ENCODE assay signal across 15 cellular contexts in genomic region chr3:71433631-71434030, GRCh38.
DNase-seq lines count a peak whose midpoint lies in the region; ATAC-seq and TF ChIP-seq lines count a peak whose summit lies in the region.
"Had no signal": no experiment of that assay in that cellular context is flagged by ENCODE, and none has a peak within 500 bp of the region (broad histone marks: within the 10 kb centered on the region; RNA-seq: fewer than 3 reads in every experiment).

No MANE protein-coding gene starts in this region.

- peaks cover 6% of the 10 kb centered on the region; the same call in 1 of the 2 replicates for H3K36me3 ChIP-seq in RWPE2 (ENCODE audit: low read depth)
- H3K36me3 ChIP-seq: Peyer's patch had no signal

- peaks cover 31% of the 10 kb centered on the region for H3K36me3 Mint-ChIP-seq in activated naive CD4-positive, alpha-beta T cell treated with anti-CD3 and anti-CD28 coated beads, Interleukin-2, amount 10 ng/mL, durations not matched to agents 7 days and 5 days
- peaks cover 1% of the 10 kb centered on the region for H3K36me3 Mint-ChIP-seq in effector memory CD8-positive, alpha-beta T cell (ENCODE audit: insufficient read depth)
- peaks cover 15 to 19% of the 10 kb centered on the region in 2 donors for H3K36me3 Mint-ChIP-seq in stimulated activated naive B cell treated with anti-CD40 and anti-IgM and Interleukin-4, amounts not matched to agents 10 μg/mL and 1 μg/mL and 100 μg/mL, for 72 hours
- peaks cover 16% of the 10 kb centered on the region for H3K36me3 Mint-ChIP-seq in endothelial cell (ENCODE audit: low read depth, unreplicated experiment)
- H3K36me3 Mint-ChIP-seq: IgD-negative memory B cell had no signal

- no peak for ATAC-seq in RWPE2 (ENCODE audit: low read depth)
- no peak for ATAC-seq in effector memory CD8-positive, alpha-beta T cell (replicated peaks)
- no peak for ATAC-seq in stimulated activated naive B cell treated with anti-CD40 and anti-IgM and Interleukin-4, amounts not matched to agents 10 μg/mL and 1 μg/mL and 100 μg/mL, for 72 hours (replicated peaks)
- no peak for ATAC-seq in HG03469 (IDR thresholded peaks at IDR 0.05; ENCODE audit: unreplicated experiment)
- ATAC-seq: activated CD8-positive, alpha-beta memory T cell treated with anti-CD3 and anti-CD28 coated beads, Interleukin-2, amount 10 ng/mL, durations not matched to agents 7 days and 5 days had no signal

- no peak overlapping the region for H3K4me3 ChIP-seq in RWPE2 (ENCODE audit: severe bottlenecking)
- H3K4me3 ChIP-seq: Peyer's patch had no signal

- no peak overlapping the region for H3K4me3 Mint-ChIP-seq in activated naive CD4-positive, alpha-beta T cell treated with anti-CD3 and anti-CD28 coated beads, Interleukin-2, amount 10 ng/mL, durations not matched to agents 7 days and 5 days
- no peak overlapping the region for H3K4me3 Mint-ChIP-seq in effector memory CD8-positive, alpha-beta T cell
- H3K4me3 Mint-ChIP-seq in stimulated activated naive B cell treated with anti-CD40 and anti-IgM and Interleukin-4, amounts not matched to agents 10 μg/mL and 1 μg/mL and 100 μg/mL, for 72 hours, result no peak overlapping the region
- no peak overlapping the region for H3K4me3 Mint-ChIP-seq in endothelial cell (ENCODE audit: unreplicated experiment)
- H3K4me3 Mint-ChIP-seq: activated CD8-positive, alpha-beta memory T cell treated with anti-CD3 and anti-CD28 coated beads, Interleukin-2, amount 10 ng/mL, durations not matched to agents 7 days and 5 days; endodermal cell; IgD-negative memory B cell had no signal

- H3K9me3 Mint-ChIP-seq in activated naive CD4-positive, alpha-beta T cell treated with anti-CD3 and anti-CD28 coated beads, Interleukin-2, amount 10 ng/mL, durations not matched to agents 7 days and 5 days, result peaks cover 4% of the 10 kb centered on the region
- H3K9me3 Mint-ChIP-seq in effector memory CD8-positive, alpha-beta T cell, result no peaks in the 10 kb centered on the region
- no peaks in the 10 kb centered on the region for H3K9me3 Mint-ChIP-seq in stimulated activated naive B cell treated with anti-CD40 and anti-IgM and Interleukin-4, amounts not matched to agents 10 μg/mL and 1 μg/mL and 100 μg/mL, for 72 hours
- peaks cover 14% of the 10 kb centered on the region for H3K9me3 Mint-ChIP-seq in endothelial cell (ENCODE audit: unreplicated experiment)
- H3K9me3 Mint-ChIP-seq: IgD-negative memory B cell had no signal

- peak overlapping the region; percentile 83 for H3K27ac ChIP-seq in RWPE2 (ENCODE audit: poor library complexity, severe bottlenecking)
- H3K27ac ChIP-seq: Peyer's patch had no signal

- no peaks in the 10 kb centered on the region for H3K9me3 ChIP-seq in RWPE2 (ENCODE audit: severe bottlenecking)
- H3K9me3 ChIP-seq: Peyer's patch had no signal

- peaks cover 65% of the 10 kb centered on the region for H3K4me1 ChIP-seq in RWPE2 (ENCODE audit: insufficient read depth, poor library complexity, severe bottlenecking)

- no peak for DNase-seq in activated naive CD4-positive, alpha-beta T cell treated with anti-CD3 and anti-CD28 coated beads, Interleukin-2, amount 10 ng/mL, durations not matched to agents 7 days and 5 days
- DNase-seq in activated naive CD4-positive, alpha-beta T cell treated with anti-CD3 and anti-CD28 coated beads, Interleukin-2, amount 50 U/mL, for 16 hours, result no peak
- no peak for DNase-seq in RWPE2 (ENCODE audit: low spot score)
- DNase-seq in effector memory CD8-positive, alpha-beta T cell, result no peak
- DNase-seq in stimulated activated naive B cell treated with anti-CD40 and anti-IgM and Interleukin-4, amounts not matched to agents 10 μg/mL and 1 μg/mL and 100 μg/mL, for 72 hours, result no peak
- no peak for DNase-seq in endothelial cell (ENCODE audit: low spot score)
- DNase-seq: activated CD8-positive, alpha-beta memory T cell treated with anti-CD3 and anti-CD28 coated beads, Interleukin-2, amount 10 ng/mL, durations not matched to agents 7 days and 5 days; central memory CD4-positive, alpha-beta T cell; endodermal cell; foreskin fibroblast; NCI-H69; Peyer's patch; substantia nigra had no signal

- CTCF ChIA-PET in activated naive CD4-positive, alpha-beta T cell treated with anti-CD3 and anti-CD28 coated beads, Interleukin-2, amount 10 ng/mL, durations not matched to agents 7 days and 5 days (lab: Charles Lee), result no interaction called here

- peaks cover 9% of the 10 kb centered on the region for H3K27me3 Mint-ChIP-seq in activated naive CD4-positive, alpha-beta T cell treated with anti-CD3 and anti-CD28 coated beads, Interleukin-2, amount 10 ng/mL, durations not matched to agents 7 days and 5 days
- H3K27me3 Mint-ChIP-seq in effector memory CD8-positive, alpha-beta T cell, result no peaks in the 10 kb centered on the region
- no peaks in the 10 kb centered on the region for H3K27me3 Mint-ChIP-seq in stimulated activated naive B cell treated with anti-CD40 and anti-IgM and Interleukin-4, amounts not matched to agents 10 μg/mL and 1 μg/mL and 100 μg/mL, for 72 hours
- H3K27me3 Mint-ChIP-seq in endothelial cell (ENCODE audit: unreplicated experiment), result peaks cover 16% of the 10 kb centered on the region
- H3K27me3 Mint-ChIP-seq: activated CD8-positive, alpha-beta memory T cell treated with anti-CD3 and anti-CD28 coated beads, Interleukin-2, amount 10 ng/mL, durations not matched to agents 7 days and 5 days had no signal

- TF ChIP-seq CTCF in RWPE2 (IDR thresholded peaks at IDR 0.05; ENCODE audit: poor library complexity, severe bottlenecking), result no peak
- TF ChIP-seq CTCF in endothelial cell (IDR thresholded peaks at IDR 0.05; ENCODE audit: unreplicated experiment), result no peak

- no peaks in the 10 kb centered on the region for H3K27me3 ChIP-seq in RWPE2 (ENCODE audit: insufficient read depth, poor library complexity, severe bottlenecking)
- H3K27me3 ChIP-seq: Peyer's patch had no signal

- peak overlapping the region; percentile 9 for H3K27ac Mint-ChIP-seq in activated naive CD4-positive, alpha-beta T cell treated with anti-CD3 and anti-CD28 coated beads, Interleukin-2, amount 10 ng/mL, durations not matched to agents 7 days and 5 days
- H3K27ac Mint-ChIP-seq in effector memory CD8-positive, alpha-beta T cell, result peak overlapping the region; percentile 41 to 67
- H3K27ac Mint-ChIP-seq in stimulated activated naive B cell treated with anti-CD40 and anti-IgM and Interleukin-4, amounts not matched to agents 10 μg/mL and 1 μg/mL and 100 μg/mL, for 72 hours, result peak overlapping the region; percentile 82
- H3K27ac Mint-ChIP-seq in endothelial cell (ENCODE audit: unreplicated experiment), result no peak overlapping the region
- H3K27ac Mint-ChIP-seq: activated CD8-positive, alpha-beta memory T cell treated with anti-CD3 and anti-CD28 coated beads, Interleukin-2, amount 10 ng/mL, durations not matched to agents 7 days and 5 days; endodermal cell had no signal

- H3K4me1 Mint-ChIP-seq in activated naive CD4-positive, alpha-beta T cell treated with anti-CD3 and anti-CD28 coated beads, Interleukin-2, amount 10 ng/mL, durations not matched to agents 7 days and 5 days, result peaks cover 86% of the 10 kb centered on the region
- peaks cover 40 to 56% of the 10 kb centered on the region in 2 donors for H3K4me1 Mint-ChIP-seq in effector memory CD8-positive, alpha-beta T cell (ENCODE audit: low read depth in 2 of 2)
- peaks cover 53 to 84% of the 10 kb centered on the region in 2 donors for H3K4me1 Mint-ChIP-seq in stimulated activated naive B cell treated with anti-CD40 and anti-IgM and Interleukin-4, amounts not matched to agents 10 μg/mL and 1 μg/mL and 100 μg/mL, for 72 hours
- peaks cover 21% of the 10 kb centered on the region for H3K4me1 Mint-ChIP-seq in endothelial cell (ENCODE audit: unreplicated experiment)
